Comparison of ENCODE assay signal across 17 cellular contexts in the genomic region with DNA sequence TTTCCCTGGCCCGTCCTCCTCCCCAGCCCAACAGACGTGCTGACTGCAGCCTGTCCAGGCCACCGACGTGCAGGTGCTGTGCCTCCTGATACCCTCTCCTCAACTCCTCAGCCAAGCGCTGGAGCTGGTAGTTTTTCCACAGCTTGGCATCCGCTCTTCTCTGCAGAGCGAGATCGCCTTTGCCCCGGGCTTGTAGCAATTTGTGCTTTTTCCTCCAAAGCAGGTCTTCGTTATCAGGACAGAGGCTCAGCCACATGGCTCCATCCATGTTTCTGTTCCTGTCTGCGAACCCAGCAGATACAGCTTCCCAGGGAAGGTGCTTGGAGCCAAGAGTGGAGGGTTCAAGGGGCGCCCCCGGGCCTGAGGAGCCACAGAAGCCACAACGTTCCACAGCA. TPM values are rescaled to one million over a fixed set of nuclear protein-coding genes. Genes with fewer than 3 reads are reported as not detected.
DNase-seq lines count a peak whose midpoint lies in the region; ATAC-seq and TF ChIP-seq lines count a peak whose summit lies in the region.
"Had no signal": no experiment of that assay in that cellular context is flagged by ENCODE, and none has a peak within 500 bp of the region (broad histone marks: within the 10 kb centered on the region; RNA-seq: fewer than 3 reads in every experiment).

No MANE protein-coding gene starts in this region.

- TF ChIP-seq EP300 in transverse colon (IDR thresholded peaks at IDR 0.05; ENCODE audit: low read depth) = no peak

- WGBS in transverse colon (ENCODE audit: low coverage in 1 of 2), 2 donors = 87% methylated on average over 14 of the region's 14 CpGs; no CpG with 5 or more reads in 1 of the 2 donors

- H3K27me3 ChIP-seq in naive thymus-derived CD4-positive, alpha-beta T cell (ENCODE audit: control insufficient read depth in 2 of 2, insufficient read depth in 2 of 2, low read length in 2 of 2) = no peaks in the 10 kb centered on the region
- no peaks in the 10 kb centered on the region for H3K27me3 ChIP-seq in transverse colon
- H3K27me3 ChIP-seq in H7 (ENCODE audit: control insufficient read depth, insufficient read depth, low read length) = no peaks in the 10 kb centered on the region

- no peaks in the 10 kb centered on the region for H3K36me3 Mint-ChIP-seq in activated CD4-positive, alpha-beta T cell treated with anti-CD3 and anti-CD28 coated beads, Interleukin-2, amount 10 ng/mL, durations not matched to agents 7 days and 5 days (ENCODE audit: low read depth)
- no peaks in the 10 kb centered on the region for H3K36me3 Mint-ChIP-seq in naive thymus-derived CD4-positive, alpha-beta T cell
- H3K36me3 Mint-ChIP-seq: activated naive CD8-positive, alpha-beta T cell treated with anti-CD3 and anti-CD28 coated beads, Interleukin-2, amount 10 ng/mL, durations not matched to agents 7 days and 5 days had no signal

- CTCF ChIA-PET in activated CD4-positive, alpha-beta T cell treated with anti-CD3 and anti-CD28 coated beads, Interleukin-2, amount 10 ng/mL, durations not matched to agents 7 days and 5 days (lab: Charles Lee) = interaction anchor here (1.6 kb wide), 1 partner anchor 26 kb away, joined by 3 read pairs; no protein-coding TSS in a partner anchor
- CTCF ChIA-PET in naive thymus-derived CD4-positive, alpha-beta T cell (lab: Charles Lee) = interaction anchor here (0.5 to 1.7 kb wide), 2 partner anchors 26 to 115 kb away, joined by 5 to 6 read pairs; no protein-coding TSS in a partner anchor

- no peak for TF ChIP-seq CTCF in transverse colon (IDR thresholded peaks at IDR 0.05)

- peaks cover 1% of the 10 kb centered on the region for H3K27me3 Mint-ChIP-seq in activated CD4-positive, alpha-beta T cell treated with anti-CD3 and anti-CD28 coated beads, Interleukin-2, amount 10 ng/mL, durations not matched to agents 7 days and 5 days
- H3K27me3 Mint-ChIP-seq in naive thymus-derived CD4-positive, alpha-beta T cell = peaks cover 0 to 11% (median 0%) of the 10 kb centered on the region in 5 donors
- H3K27me3 Mint-ChIP-seq: stimulated activated naive CD8-positive, alpha-beta T cell treated with anti-CD3 and anti-CD28 coated beads, Interleukin-15, Interleukin-2, amounts not matched to agents 100 ng/mL and 50 ng/mL, for 24 hours had no signal

- no peak for ATAC-seq in naive thymus-derived CD4-positive, alpha-beta T cell
- ATAC-seq in GM18870 (IDR thresholded peaks at IDR 0.05; ENCODE audit: unreplicated experiment) = no peak
- ATAC-seq: K562 had no signal

- peak overlapping the region; percentile 91 for H3K27ac Mint-ChIP-seq in activated CD4-positive, alpha-beta T cell treated with anti-CD3 and anti-CD28 coated beads, Interleukin-2, amount 10 ng/mL, durations not matched to agents 7 days and 5 days
- H3K27ac Mint-ChIP-seq in naive thymus-derived CD4-positive, alpha-beta T cell = peak overlapping the region in 6 of 9 donors; percentile 21 to 96 (median 86)

- DNase-seq in activated CD4-positive, alpha-beta T cell treated with anti-CD3 and anti-CD28 coated beads, Interleukin-2, amount 10 ng/mL, durations not matched to agents 7 days and 5 days = no peak
- DNase-seq in activated CD4-positive, alpha-beta T cell treated with anti-CD3 and anti-CD28 coated beads for 1 hour = no peak
- DNase-seq in naive thymus-derived CD4-positive, alpha-beta T cell = no peak
- DNase-seq in transverse colon (no peak), H7 (no peak), NCI-H1092 (lab: John Stamatoyannopoulos, UW) (no peak)
- DNase-seq: activated naive CD8-positive, alpha-beta T cell treated with anti-CD3 and anti-CD28 coated beads, Interleukin-2, amount 10 ng/mL, durations not matched to agents 7 days and 5 days; COR-L47; foreskin fibroblast; mammary epithelial cell; NCI-H1105 treated with DMSO at 0.1 percent for 48 hours had no signal

- no peak overlapping the region for H3K4me3 ChIP-seq in naive thymus-derived CD4-positive, alpha-beta T cell (ENCODE audit: low read length)
- H3K4me3 ChIP-seq in transverse colon (no peak overlapping the region), H7 (ENCODE audit: insufficient read depth, low read depth, low read length) (no peak overlapping the region)
- H3K4me3 ChIP-seq: K562, skin epidermis had no signal

- peaks cover 0 to 17% of the 10 kb centered on the region in 2 donors for H3K4me1 ChIP-seq in naive thymus-derived CD4-positive, alpha-beta T cell (ENCODE audit: control insufficient read depth in 2 of 2, insufficient read depth in 2 of 2, low read length in 2 of 2)
- peaks cover 25 to 78% (median 40%) of the 10 kb centered on the region in 4 donors for H3K4me1 ChIP-seq in transverse colon

- no peaks in the 10 kb centered on the region for H3K36me3 ChIP-seq in naive thymus-derived CD4-positive, alpha-beta T cell (ENCODE audit: control insufficient read depth in 2 of 3, insufficient read depth in 3 of 3, low read length in 3 of 3)
- H3K36me3 ChIP-seq in transverse colon (no peaks in the 10 kb centered on the region), H7 (replicated peaks; ENCODE audit: control insufficient read depth, insufficient read depth, low read length) (no peaks in the 10 kb centered on the region; the same call in 1 of the 2 replicates)

- no peak for TF ChIP-seq POLR2A in transverse colon (IDR thresholded peaks at IDR 0.05)

- H3K9me3 ChIP-seq in naive thymus-derived CD4-positive, alpha-beta T cell (ENCODE audit: control insufficient read depth in 2 of 3, low read length in 3 of 3) = no peaks in the 10 kb centered on the region
- H3K9me3 ChIP-seq in transverse colon = no peaks in the 10 kb centered on the region

- H3K4me3 Mint-ChIP-seq in activated CD4-positive, alpha-beta T cell treated with anti-CD3 and anti-CD28 coated beads, Interleukin-2, amount 10 ng/mL, durations not matched to agents 7 days and 5 days = no peak overlapping the region
- H3K4me3 Mint-ChIP-seq in naive thymus-derived CD4-positive, alpha-beta T cell = peak overlapping the region in 3 of 10 donors; percentile 18 to 43 (median 21)
- H3K4me3 Mint-ChIP-seq: activated naive CD8-positive, alpha-beta T cell treated with anti-CD3 and anti-CD28 coated beads, Interleukin-2, amount 10 ng/mL, durations not matched to agents 7 days and 5 days; stimulated activated naive CD8-positive, alpha-beta T cell treated with anti-CD3 and anti-CD28 coated beads, Interleukin-15, Interleukin-2, amounts not matched to agents 100 ng/mL and 50 ng/mL, for 24 hours had no signal

- in situ Hi-C loops in transverse colon (cut with MboI; ENCODE audit: low pct_ligation_motif_present in 1 of 4, low pct_unique_long_range_greater_than_20kb in 1 of 4, low sequenced_read_pairs in 3 of 4) = no loop called here

- intact Hi-C loops in naive thymus-derived CD4-positive, alpha-beta T cell (cut with micrococcal nuclease) = no loop called here
- intact Hi-C loops in transverse colon (cut with DNase I; ENCODE audit: low total_unique reads) = no loop called here

- POLR2A ChIA-PET in activated CD4-positive, alpha-beta T cell treated with anti-CD3 and anti-CD28 coated beads, Interleukin-2, amount 10 ng/mL, durations not matched to agents 7 days and 5 days (lab: Charles Lee) = no interaction called here
- POLR2A ChIA-PET in naive thymus-derived CD4-positive, alpha-beta T cell (lab: Charles Lee) = no interaction called here

- peaks cover 43% of the 10 kb centered on the region for H3K4me1 Mint-ChIP-seq in activated CD4-positive, alpha-beta T cell treated with anti-CD3 and anti-CD28 coated beads, Interleukin-2, amount 10 ng/mL, durations not matched to agents 7 days and 5 days
- H3K4me1 Mint-ChIP-seq in naive thymus-derived CD4-positive, alpha-beta T cell = peaks cover 19 to 43% (median 35%) of the 10 kb centered on the region in 7 donors

- no peaks in the 10 kb centered on the region for H3K9me3 Mint-ChIP-seq in activated CD4-positive, alpha-beta T cell treated with anti-CD3 and anti-CD28 coated beads, Interleukin-2, amount 10 ng/mL, durations not matched to agents 7 days and 5 days
- no peaks in the 10 kb centered on the region for H3K9me3 Mint-ChIP-seq in naive thymus-derived CD4-positive, alpha-beta T cell
- H3K9me3 Mint-ChIP-seq: activated naive CD8-positive, alpha-beta T cell treated with anti-CD3 and anti-CD28 coated beads, Interleukin-2, amount 10 ng/mL, durations not matched to agents 7 days and 5 days; stimulated activated naive CD8-positive, alpha-beta T cell treated with anti-CD3 and anti-CD28 coated beads, Interleukin-15, Interleukin-2, amounts not matched to agents 100 ng/mL and 50 ng/mL, for 24 hours had no signal

- H3K27ac ChIP-seq in angular gyrus (ENCODE audit: low read depth, low read length) = peak overlapping the region; percentile 94
- H3K27ac ChIP-seq in naive thymus-derived CD4-positive, alpha-beta T cell (ENCODE audit: low read depth, low read length) = no peak overlapping the region
- H3K27ac ChIP-seq in transverse colon = peak overlapping the region; percentile 35 to 75 (median 62)

RNA-seq across cellular contexts. Expression of gene CEP295NL, which starts 10.9 kb away (rescaled TPM):
- under 1 TPM in 1 of 2 experiments, not detected in 1; 0.10 TPM for total RNA-seq in activated CD4-positive, alpha-beta T cell treated with anti-CD3 and anti-CD28 coated beads, Interleukin-2, amount 10 ng/mL, durations not matched to agents 7 days and 5 days
- 10 to 100 TPM in 1 of 5 experiments, 1 to 10 TPM in 1, under 1 TPM in 2, not detected in 1; 0.19 to 14.1 (median 1.8) TPM for total RNA-seq in naive thymus-derived CD4-positive, alpha-beta T cell
- not detected for polyA plus RNA-seq in naive thymus-derived CD4-positive, alpha-beta T cell
- 1 to 10 TPM; 1.8 to 3.0 (median 2.5) TPM for total RNA-seq in transverse colon
- 0.07 TPM in 1 of 2 replicates, not detected in the other for total RNA-seq in H7 (2014; rRNA removed; shearing (Covaris generic))
- total RNA-seq: K562, OCI-LY7 had no signal
- polyA plus RNA-seq: K562, mammary epithelial cell had no signal

RNA-seq across cellular contexts. Expression of gene TIMP2, which starts 33.1 kb away (rescaled TPM):
- 1 to 10 TPM; 2.4 to 2.6 TPM for total RNA-seq in activated CD4-positive, alpha-beta T cell treated with anti-CD3 and anti-CD28 coated beads, Interleukin-2, amount 10 ng/mL, durations not matched to agents 7 days and 5 days
- total RNA-seq in naive thymus-derived CD4-positive, alpha-beta T cell = 10 to 100 TPM in 1 of 5 experiments, 1 to 10 TPM in 4; 1.2 to 46.1 (median 5.8) TPM
- polyA plus RNA-seq in naive thymus-derived CD4-positive, alpha-beta T cell = under 1 TPM; 0.23 to 0.31 TPM
- 10 to 100 TPM; 32.2 to 70.7 (median 54.6) TPM for total RNA-seq in transverse colon
- total RNA-seq in H7 (2014; rRNA removed; shearing (Covaris generic)) = 12.3 and 13.9 TPM in 2 replicates
- polyA plus RNA-seq: K562 had no signal

RNA-seq across cellular contexts. Expression of gene USP36, which starts 51.4 kb away (rescaled TPM):
- 10 to 100 TPM; 79.0 to 92.9 TPM for total RNA-seq in activated CD4-positive, alpha-beta T cell treated with anti-CD3 and anti-CD28 coated beads, Interleukin-2, amount 10 ng/mL, durations not matched to agents 7 days and 5 days
- total RNA-seq in naive thymus-derived CD4-positive, alpha-beta T cell = 100 to 1,000 TPM; 107 to 414 (median 154) TPM
- polyA plus RNA-seq in naive thymus-derived CD4-positive, alpha-beta T cell = 10 to 100 TPM; 37.4 to 46.9 TPM
- 10 to 100 TPM; 28.5 to 96.5 (median 63.5) TPM for total RNA-seq in transverse colon
- total RNA-seq in H7 (2014; rRNA removed; shearing (Covaris generic)) = 24.6 and 32.8 TPM in 2 replicates
